ENCODE assay signal across 1 cellular context in the genomic region with DNA sequence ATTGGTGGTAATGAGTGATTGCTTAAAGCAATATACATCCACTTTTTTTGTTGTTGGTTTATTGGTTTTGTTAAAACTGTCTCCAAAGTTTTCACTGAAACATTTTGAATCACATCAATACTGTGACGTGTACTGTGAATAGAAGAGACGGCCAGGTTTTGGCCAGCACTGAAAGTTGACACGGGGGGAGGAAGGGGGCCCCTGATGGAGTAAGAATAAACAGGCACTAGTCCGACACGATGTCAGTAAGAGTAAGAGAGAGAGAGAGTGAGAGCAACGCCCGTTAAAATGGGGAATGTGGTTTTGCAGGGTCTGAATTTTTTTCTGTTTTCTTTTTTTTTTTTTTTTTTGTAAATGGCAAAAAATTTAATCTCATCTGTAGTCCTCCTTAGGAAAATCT.
TF ChIP-seq lines count a peak whose summit lies in the region.

No MANE protein-coding gene starts in this region.

TF ChIP-seq in HepG2, 621 proteins besides CTCF, POLR2A, EP300 and RAD21 (continued from another document):
- no peak for TF ChIP-seq FOSL2 (CRISPR knock-in tag; IDR thresholded peaks at IDR 0.05)
- no peak for TF ChIP-seq REL (CRISPR knock-in tag; conservative IDR thresholded peaks at IDR 0.05)
- TF ChIP-seq, protein P1, sequence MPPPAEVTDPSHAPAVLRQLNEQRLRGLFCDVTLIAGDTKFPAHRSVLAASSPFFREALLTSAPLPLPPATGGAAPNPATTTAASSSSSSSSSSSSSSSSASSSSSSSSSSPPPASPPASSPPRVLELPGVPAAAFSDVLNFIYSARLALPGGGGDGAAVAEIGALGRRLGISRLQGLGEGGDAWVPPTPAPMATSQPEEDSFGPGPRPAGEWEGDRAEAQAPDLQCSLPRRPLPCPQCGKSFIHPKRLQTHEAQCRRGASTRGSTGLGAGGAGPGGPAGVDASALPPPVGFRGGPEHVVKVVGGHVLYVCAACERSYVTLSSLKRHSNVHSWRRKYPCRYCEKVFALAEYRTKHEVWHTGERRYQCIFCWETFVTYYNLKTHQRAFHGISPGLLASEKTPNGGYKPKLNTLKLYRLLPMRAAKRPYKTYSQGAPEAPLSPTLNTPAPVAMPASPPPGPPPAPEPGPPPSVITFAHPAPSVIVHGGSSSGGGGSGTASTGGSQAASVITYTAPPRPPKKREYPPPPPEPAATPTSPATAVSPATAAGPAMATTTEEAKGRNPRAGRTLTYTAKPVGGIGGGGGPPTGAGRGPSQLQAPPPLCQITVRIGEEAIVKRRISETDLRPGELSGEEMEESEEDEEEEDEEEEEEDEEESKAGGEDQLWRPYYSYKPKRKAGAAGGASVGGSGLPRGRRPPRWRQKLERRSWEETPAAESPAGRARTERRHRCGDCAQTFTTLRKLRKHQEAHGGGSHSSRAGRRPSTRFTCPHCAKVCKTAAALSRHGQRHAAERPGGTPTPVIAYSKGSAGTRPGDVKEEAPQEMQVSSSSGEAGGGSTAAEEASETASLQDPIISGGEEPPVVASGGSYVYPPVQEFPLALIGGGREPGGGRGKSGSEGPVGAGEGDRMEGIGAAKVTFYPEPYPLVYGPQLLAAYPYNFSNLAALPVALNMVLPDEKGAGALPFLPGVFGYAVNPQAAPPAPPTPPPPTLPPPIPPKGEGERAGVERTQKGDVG (CRISPR knock-in tag; IDR thresholded peaks at IDR 0.05; ENCODE audit: borderline replicate concordance), result no peak
- no peak for TF ChIP-seq ZFP36L2 (CRISPR knock-in tag; IDR thresholded peaks at IDR 0.05)
- TF ChIP-seq, protein P2, sequence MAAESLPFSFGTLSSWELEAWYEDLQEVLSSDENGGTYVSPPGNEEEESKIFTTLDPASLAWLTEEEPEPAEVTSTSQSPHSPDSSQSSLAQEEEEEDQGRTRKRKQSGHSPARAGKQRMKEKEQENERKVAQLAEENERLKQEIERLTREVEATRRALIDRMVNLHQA (CRISPR knock-in tag; IDR thresholded peaks at IDR 0.05), result no peak
- TF ChIP-seq CCDC6 (CRISPR knock-in tag; IDR thresholded peaks at IDR 0.05), result no peak
- TF ChIP-seq ZNF251 (CRISPR knock-in tag; IDR thresholded peaks at IDR 0.05), result no peak
- TF ChIP-seq, protein P3, sequence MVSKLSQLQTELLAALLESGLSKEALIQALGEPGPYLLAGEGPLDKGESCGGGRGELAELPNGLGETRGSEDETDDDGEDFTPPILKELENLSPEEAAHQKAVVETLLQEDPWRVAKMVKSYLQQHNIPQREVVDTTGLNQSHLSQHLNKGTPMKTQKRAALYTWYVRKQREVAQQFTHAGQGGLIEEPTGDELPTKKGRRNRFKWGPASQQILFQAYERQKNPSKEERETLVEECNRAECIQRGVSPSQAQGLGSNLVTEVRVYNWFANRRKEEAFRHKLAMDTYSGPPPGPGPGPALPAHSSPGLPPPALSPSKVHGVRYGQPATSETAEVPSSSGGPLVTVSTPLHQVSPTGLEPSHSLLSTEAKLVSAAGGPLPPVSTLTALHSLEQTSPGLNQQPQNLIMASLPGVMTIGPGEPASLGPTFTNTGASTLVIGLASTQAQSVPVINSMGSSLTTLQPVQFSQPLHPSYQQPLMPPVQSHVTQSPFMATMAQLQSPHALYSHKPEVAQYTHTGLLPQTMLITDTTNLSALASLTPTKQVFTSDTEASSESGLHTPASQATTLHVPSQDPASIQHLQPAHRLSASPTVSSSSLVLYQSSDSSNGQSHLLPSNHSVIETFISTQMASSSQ (IDR thresholded peaks at IDR 0.05; ENCODE audit: low read depth), result no peak
- TF ChIP-seq, protein P3 (CRISPR knock-in tag; IDR thresholded peaks at IDR 0.05; ENCODE audit: borderline replicate concordance), result no peak
- TF ChIP-seq ATF7 (IDR thresholded peaks at IDR 0.05), result no peak
- TF ChIP-seq ATF7 (CRISPR knock-in tag; IDR thresholded peaks at IDR 0.05), result no peak
